ENCODE assay signal across 28 cellular contexts in the genomic region with DNA sequence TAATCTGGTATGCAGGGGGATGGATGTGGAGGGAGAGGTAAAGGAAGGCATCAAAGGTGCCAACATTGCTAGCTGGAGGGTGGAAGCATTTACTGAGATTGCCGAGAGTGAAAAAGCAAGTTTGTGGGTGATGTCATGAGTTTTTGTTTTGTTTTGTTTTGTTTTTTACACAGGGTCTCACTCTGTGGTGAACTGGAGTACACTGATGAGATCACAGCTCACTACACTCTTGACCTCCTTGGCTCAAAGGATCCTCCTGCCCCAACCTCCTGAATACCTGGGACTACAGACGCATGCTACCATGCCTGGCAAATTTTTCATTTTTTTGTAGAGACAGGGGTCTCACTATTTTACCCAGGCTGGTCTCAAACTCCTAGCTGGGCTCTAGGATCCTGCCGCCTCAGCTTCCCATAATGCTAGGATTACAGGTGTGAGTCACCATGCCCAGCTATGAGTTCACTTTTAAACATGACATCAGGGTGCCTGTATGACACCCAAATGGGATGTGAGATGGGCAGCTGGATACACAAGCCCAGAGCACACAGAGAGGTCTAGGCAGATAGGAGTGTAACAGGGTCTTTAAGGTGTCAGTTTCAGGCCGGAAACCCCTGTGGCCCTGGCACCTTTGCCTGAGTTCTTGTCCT. TPM values are rescaled to one million over a fixed set of nuclear protein-coding genes. Genes with fewer than 3 reads are reported as not detected.
A peak's percentile ranks its signal among the peaks of the same experiment; 100 is the strongest.
DNase-seq lines count a peak whose midpoint lies in the region; ATAC-seq, FAIRE-seq and TF ChIP-seq lines count a peak whose summit lies in the region.
"Had no signal": no experiment of that assay in that cellular context is flagged by ENCODE, and none has a peak within 500 bp of the region (broad histone marks: within the 10 kb centered on the region; RNA-seq: fewer than 3 reads in every experiment).

No MANE protein-coding gene starts in this region.

- no peaks in the 10 kb centered on the region for H3K27me3 ChIP-seq in bronchial epithelial cell (ENCODE audit: control insufficient read depth, insufficient read depth, low read length)
- H3K27me3 ChIP-seq: BE2C had no signal

- H3K36me3 ChIP-seq in bronchial epithelial cell (ENCODE audit: control insufficient read depth, insufficient read depth, low read length): no peaks in the 10 kb centered on the region
- H3K36me3 ChIP-seq: BE2C, left ventricle myocardium inferior, SJCRH30, tibial artery had no signal

- TF ChIP-seq CTCF in bronchial epithelial cell (IDR thresholded peaks at IDR 0.05; ENCODE audit: insufficient read depth, low read length, severe bottlenecking): no peak

- FAIRE-seq in bronchial epithelial cell (lab: Jason Lieb, UNC): peak; percentile 94
- FAIRE-seq: small intestine had no signal

- no peak overlapping the region for H3K4me3 ChIP-seq in bronchial epithelial cell (ENCODE audit: low read depth, low read length)
- H3K4me3 ChIP-seq: left ventricle myocardium inferior, SJCRH30, tibial artery had no signal

- DNase-seq in AG08396 (ENCODE audit: low spot score): peak; percentile 38
- peak; percentile 25 for DNase-seq in HT1080 (ENCODE audit: low read depth)
- DNase-seq in bronchial epithelial cell (ENCODE audit: low read depth): peak; percentile 56
- DNase-seq in kidney tubule cell (ENCODE audit: low spot score): peak; percentile 44
- DNase-seq in epidermal melanocyte (ENCODE audit: insufficient read length, low spot score): no peak
- no peak for DNase-seq in activated effector memory CD4-positive, alpha-beta T cell treated with Interleukin-2 at 50 U/mL for 16 hours
- DNase-seq: activated naive CD4-positive, alpha-beta T cell treated with anti-CD3 and anti-CD28 coated beads, Interleukin-2, amount 50 U/mL, for 16 hours; amniotic stem cell; CD8-positive, alpha-beta memory T cell; cortex of kidney; DMS153; effector memory CD8-positive, alpha-beta T cell; KG1; left ventricle myocardium inferior; naive thymus-derived CD4-positive, alpha-beta T cell; NCI-H1436; NCI-H524 treated with DMSO at 0.1 percent for 48 hours; SJCRH30; small intestine; stimulated activated CD4-positive, alpha-beta T cell treated with anti-CD3 and anti-CD28 coated beads, Interleukin-1b, Interleukin-23, amount 100 ng/mL, for 48 hours; T1000; tibial artery had no signal

- ATAC-seq in HG02623 (IDR thresholded peaks at IDR 0.05; ENCODE audit: unreplicated experiment): no peak
- ATAC-seq: effector memory CD8-positive, alpha-beta T cell; naive thymus-derived CD4-positive, alpha-beta T cell; Panc1 had no signal

RNA-seq across cellular contexts. Expression of a gene that starts 35.1 kb away (rescaled TPM):
- total RNA-seq in HT1080 (2014; rRNA removed; shearing (Covaris generic)): 740 and 1,115 TPM in 2 replicates
- 1,664 and 1,727 TPM in 2 replicates for polyA plus RNA-seq in HT1080 (2015; cell fraction: cytosol; rRNA removed)
- polyA plus RNA-seq in HT1080 (2015; cell fraction: nucleus; rRNA removed): 665 and 732 TPM in 2 replicates
- 62.1 and 91.4 TPM in 2 replicates for total RNA-seq in bronchial epithelial cell

RNA-seq across cellular contexts. Expression of a gene that starts 47.2 kb away (rescaled TPM):
- total RNA-seq in HT1080 (2014; rRNA removed; shearing (Covaris generic)): 66.1 and 70.6 TPM in 2 replicates
- polyA plus RNA-seq in HT1080 (2015; cell fraction: cytosol; rRNA removed): 93.1 and 101 TPM in 2 replicates
- polyA plus RNA-seq in HT1080 (2015; cell fraction: nucleus; rRNA removed): 34.9 and 46.3 TPM in 2 replicates
- total RNA-seq in bronchial epithelial cell: 10.8 and 11.6 TPM in 2 replicates

RNA-seq across cellular contexts. Expression of a gene that starts 55.7 kb away (rescaled TPM):
- total RNA-seq in HT1080 (2014; rRNA removed; shearing (Covaris generic)): not detected in 2 replicates
- not detected in 2 replicates for polyA plus RNA-seq in HT1080 (2015; cell fraction: cytosol; rRNA removed)
- polyA plus RNA-seq in HT1080 (2015; cell fraction: nucleus; rRNA removed): not detected in 2 replicates
- under 0.01 TPM in 1 of 2 replicates, not detected in the other for total RNA-seq in bronchial epithelial cell
- total RNA-seq: activated T-helper 1 cell treated with anti-CD3 and anti-CD28 coated beads, Interleukin-12 subunit alpha, Interleukin-12 subunit beta, Interleukin-2, Interleukin-4 antibody, amounts not matched to agents 30 ng/mL and 10 ng/mL and 1 ng/mL, durations not matched to agents 14 hours and 24 hours and 36 hours; CD8-positive, alpha-beta memory T cell; glomerular endothelial cell; H4; left ventricle myocardium inferior; naive thymus-derived CD4-positive, alpha-beta T cell had no signal
- polyA plus RNA-seq: naive thymus-derived CD4-positive, alpha-beta T cell had no signal

Comparison
In these comparisons a context has a peak if more than half of its experiments do, and no peak if none do; other contexts are left out.
1. DNase-seq: peak in AG08396 (single experiment), HT1080 (single experiment), bronchial epithelial cell (single experiment) and kidney tubule cell (single experiment); none in epidermal melanocyte (single experiment) and activated effector memory CD4-positive, alpha-beta T cell treated with Interleukin-2 at 50 U/mL for 16 hours (single experiment).